ENCODE assay signal across 19 cellular contexts in genomic region chr4:106565727-106566126, GRCh38.
A peak's percentile ranks its signal among the peaks of the same experiment; 100 is the strongest.
DNase-seq lines count a peak whose midpoint lies in the region; ATAC-seq, FAIRE-seq and TF ChIP-seq lines count a peak whose summit lies in the region.
"Had no signal": no experiment of that assay in that cellular context is flagged by ENCODE, and none has a peak within 500 bp of the region (broad histone marks: within the 10 kb centered on the region; RNA-seq: fewer than 3 reads in every experiment).

No MANE protein-coding gene starts in this region.

- no peak for FAIRE-seq in small intestine (lab: Jason Lieb, UNC)
- FAIRE-seq: A204.1, H1, HepG2 had no signal

- TF ChIP-seq POLR2A in sigmoid colon (IDR thresholded peaks at IDR 0.05) (no peak), vagina (IDR thresholded peaks at IDR 0.05) (no peak)

- H3K27me3 ChIP-seq in heart right ventricle (no peaks in the 10 kb centered on the region), sigmoid colon (no peaks in the 10 kb centered on the region), small intestine (ENCODE audit: control insufficient read depth in 2 of 2, insufficient read depth in 2 of 2, low read length in 2 of 2) (no peaks in the 10 kb centered on the region), vagina (no peaks in the 10 kb centered on the region)
- H3K27me3 ChIP-seq: MG63 had no signal

- H3K36me3 ChIP-seq in heart right ventricle: no peaks in the 10 kb centered on the region
- H3K36me3 ChIP-seq in sigmoid colon: no peaks in the 10 kb centered on the region
- no peaks in the 10 kb centered on the region for H3K36me3 ChIP-seq in small intestine (ENCODE audit: control insufficient read depth in 2 of 2, insufficient read depth in 2 of 2, low read length in 2 of 2)
- no peaks in the 10 kb centered on the region for H3K36me3 ChIP-seq in vagina
- H3K36me3 ChIP-seq: MG63 had no signal

- DNase-seq in Right ventricle myocardium inferior (ENCODE audit: missing footprints) (peak; percentile 4), heart right ventricle (no peak), epithelial cell of prostate (ENCODE audit: low read depth, low spot score) (no peak), kidney tubule cell (ENCODE audit: low spot score) (peak; percentile 42), NOMO-1 treated with dmso at 0.1 percent for 144 hours (lab: John Stamatoyannopoulos, UW; ENCODE audit: unreplicated experiment) (no peak), sigmoid colon (no peak), small intestine (no peak), vagina (ENCODE audit: extremely low spot score in 2 of 2) (no peak)
- DNase-seq: C1 segment of cervical spinal cord, DMS153, KG1, MG63, NCI-H1092, NCI-H2081 treated with DMSO at 0.1 percent for 48 hours, NCI-H510A treated with DMSO at 0.1 percent for 48 hours, NCI-H82 had no signal

- ATAC-seq in Right ventricle myocardium inferior: no peak
- ATAC-seq in heart right ventricle: no peak
- ATAC-seq: HepG2 had no signal

- no peak overlapping the region for H3K4me3 ChIP-seq in heart right ventricle
- no peak overlapping the region for H3K4me3 ChIP-seq in sigmoid colon
- H3K4me3 ChIP-seq in small intestine (ENCODE audit: low read depth in 1 of 2, low read length in 2 of 2): no peak overlapping the region
- no peak overlapping the region for H3K4me3 ChIP-seq in vagina
- H3K4me3 ChIP-seq: MG63 had no signal

- H3K4me1 ChIP-seq in heart right ventricle (no peaks in the 10 kb centered on the region), sigmoid colon (no peaks in the 10 kb centered on the region), small intestine (ENCODE audit: control insufficient read depth in 2 of 2, insufficient read depth in 1 of 2, low read depth in 1 of 2, low read length in 1 of 2) (no peaks in the 10 kb centered on the region), vagina (peaks cover 9% of the 10 kb centered on the region)

- peaks cover 0 to 19% (median 0%) of the 10 kb centered on the region in 11 donors for H3K9me3 ChIP-seq in heart right ventricle
- H3K9me3 ChIP-seq in sigmoid colon: no peaks in the 10 kb centered on the region
- no peaks in the 10 kb centered on the region for H3K9me3 ChIP-seq in small intestine (ENCODE audit: control insufficient read depth, low read depth)
- H3K9me3 ChIP-seq in vagina: no peaks in the 10 kb centered on the region
- H3K9me3 ChIP-seq: MG63 had no signal

- no peak overlapping the region for H3K27ac ChIP-seq in heart right ventricle
- H3K27ac ChIP-seq in epithelial cell of prostate: peak overlapping the region; percentile 32
- H3K27ac ChIP-seq in sigmoid colon: no peak overlapping the region
- H3K27ac ChIP-seq in small intestine (ENCODE audit: low read depth in 1 of 2, low read length in 1 of 2): no peak overlapping the region
- H3K27ac ChIP-seq in vagina: no peak overlapping the region

- TF ChIP-seq CTCF in heart right ventricle (IDR thresholded peaks at IDR 0.05) (no peak), sigmoid colon (IDR thresholded peaks at IDR 0.05) (no peak), vagina (IDR thresholded peaks at IDR 0.05) (no peak)

- intact Hi-C loops in Right ventricle myocardium inferior (cut with DNase I): no loop called here
- intact Hi-C loops in heart right ventricle (cut with DNase I): no loop called here
- intact Hi-C loops in sigmoid colon (cut with DNase I): no loop called here
- intact Hi-C loops in vagina (cut with DNase I): no loop called here

- no peak for TF ChIP-seq EP300 in sigmoid colon (IDR thresholded peaks at IDR 0.05)

- WGBS in heart right ventricle, 2 donors: 83 to 93% methylated on average over 2 of the region's 2 CpGs
- WGBS in sigmoid colon, 2 donors: 79 to 84% methylated on average over 2 of the region's 2 CpGs
- 67 to 81% (median 81%) methylated on average over 2 of the region's 2 CpGs for WGBS in small intestine, 3 donors

Comparison
In these comparisons a context has a peak if more than half of its experiments do, and no peak if none do; other contexts are left out.
1. DNase-seq: peak in Right ventricle myocardium inferior (single experiment) and kidney tubule cell (single experiment); none in heart right ventricle (0 of 2), epithelial cell of prostate (single experiment), NOMO-1 treated with dmso at 0.1 percent for 144 hours (single experiment), sigmoid colon (single experiment), small intestine (single experiment) and vagina (0 of 2).